Comparison of ENCODE assay signal across 23 cellular contexts in the genomic region with DNA sequence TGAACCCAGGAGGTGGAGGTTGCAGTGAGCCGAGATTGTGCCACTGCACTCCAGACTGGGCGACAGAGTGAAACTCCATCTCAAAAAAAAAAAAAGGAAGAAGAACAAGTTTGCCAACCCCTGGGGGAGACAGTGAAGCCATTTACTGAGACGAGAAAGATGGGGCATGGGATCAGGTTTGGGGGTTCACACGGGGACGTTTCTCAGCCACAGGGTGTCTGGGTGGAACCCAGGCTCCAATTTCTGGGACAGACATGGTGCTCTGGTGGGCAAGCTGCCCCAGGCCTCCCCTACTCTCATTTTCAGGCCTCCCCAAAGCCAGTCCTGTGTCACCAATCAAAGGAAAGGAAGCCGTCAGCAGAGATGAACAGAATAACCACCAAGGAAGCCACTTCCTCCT. TPM values are rescaled to one million over a fixed set of nuclear protein-coding genes. Genes with fewer than 3 reads are reported as not detected.
"Had no signal": no experiment of that assay in that cellular context is flagged by ENCODE, and none has a peak within 500 bp of the region (broad histone marks: within the 10 kb centered on the region; RNA-seq: fewer than 3 reads in every experiment).

No MANE protein-coding gene starts in this region.

- H3K9me3 Mint-ChIP-seq: central memory CD8-positive, alpha-beta T cell; mesothelial cell of epicardium; nephron progenitor cell had no signal

- DNase-seq: activated CD8-positive, alpha-beta memory T cell treated with anti-CD3 and anti-CD28 coated beads, Interleukin-2, amount 10 ng/mL, durations not matched to agents 7 days and 5 days; activated naive CD4-positive, alpha-beta T cell; aorta; colonic mucosa; foreskin keratinocyte; hypothalamus; nephron progenitor cell; occipital lobe; posterior cingulate gyrus; sigmoid colon; stimulated activated naive CD4-positive, alpha-beta T cell treated with Interleukin-2 at 50 U/mL for 16 hours; T1000; transverse colon had no signal

- H3K27me3 Mint-ChIP-seq: activated CD8-positive, alpha-beta memory T cell treated with anti-CD3 and anti-CD28 coated beads, Interleukin-2, amount 10 ng/mL, durations not matched to agents 7 days and 5 days; central memory CD8-positive, alpha-beta T cell had no signal

- H3K4me3 Mint-ChIP-seq: activated CD8-positive, alpha-beta memory T cell treated with anti-CD3 and anti-CD28 coated beads, Interleukin-2, amount 10 ng/mL, durations not matched to agents 7 days and 5 days; central memory CD8-positive, alpha-beta T cell; mesothelial cell of epicardium; nephron progenitor cell had no signal

- H3K27me3 ChIP-seq: colonic mucosa, foreskin keratinocyte, sigmoid colon, transverse colon had no signal

- H3K36me3 Mint-ChIP-seq: mesothelial cell of epicardium had no signal

- H3K36me3 ChIP-seq: colonic mucosa, sigmoid colon had no signal

- H3K27ac ChIP-seq: colonic mucosa, foreskin keratinocyte, sigmoid colon had no signal

- H3K4me1 ChIP-seq: colonic mucosa, sigmoid colon, transverse colon had no signal

- H3K27ac Mint-ChIP-seq: activated CD8-positive, alpha-beta memory T cell treated with anti-CD3 and anti-CD28 coated beads, Interleukin-2, amount 10 ng/mL, durations not matched to agents 7 days and 5 days; mesothelial cell of epicardium had no signal

- ATAC-seq: activated CD4-positive, CD25-positive, alpha-beta regulatory T cell treated with anti-CD3 and anti-CD28 coated beads, Interleukin-2, amount 50 U/mL, for 24 hours; activated CD8-positive, alpha-beta memory T cell treated with anti-CD3 and anti-CD28 coated beads, Interleukin-2, amount 10 ng/mL, durations not matched to agents 7 days and 5 days; foreskin keratinocyte had no signal

- H3K4me1 Mint-ChIP-seq: mesothelial cell of epicardium, nephron progenitor cell had no signal

- H3K4me3 ChIP-seq: colonic mucosa, lung, sigmoid colon, transverse colon had no signal

- H3K9me3 ChIP-seq: colonic mucosa, sigmoid colon, transverse colon had no signal

RNA-seq across cellular contexts. Expression of a gene that starts 13.4 kb away (rescaled TPM):
- total RNA-seq: fibroblast of lung, occipital lobe had no signal
- polyA plus RNA-seq: fibroblast of lung had no signal

RNA-seq across cellular contexts. Expression of a gene that starts 16.4 kb away (rescaled TPM):
- total RNA-seq: activated CD8-positive, alpha-beta memory T cell treated with anti-CD3 and anti-CD28 coated beads, Interleukin-2, amount 10 ng/mL, durations not matched to agents 7 days and 5 days; aorta; colonic mucosa; epithelial cell of proximal tubule; fibroblast of lung; foreskin keratinocyte; left lobe of liver; lung; mesothelial cell of epicardium; occipital lobe; renal cortical epithelial cell; sigmoid colon; T-helper 1 cell treated with Interleukin-12 subunit alpha and Interleukin-12 subunit beta and Interleukin-4 antibody, amounts not matched to agents 30 ng/mL and 1 ng/mL, for 36 hours; transverse colon had no signal
- polyA plus RNA-seq: fibroblast of lung, foreskin keratinocyte, keratinocyte had no signal
